ENCODE assay signal across 9 cellular contexts in the genomic region with DNA sequence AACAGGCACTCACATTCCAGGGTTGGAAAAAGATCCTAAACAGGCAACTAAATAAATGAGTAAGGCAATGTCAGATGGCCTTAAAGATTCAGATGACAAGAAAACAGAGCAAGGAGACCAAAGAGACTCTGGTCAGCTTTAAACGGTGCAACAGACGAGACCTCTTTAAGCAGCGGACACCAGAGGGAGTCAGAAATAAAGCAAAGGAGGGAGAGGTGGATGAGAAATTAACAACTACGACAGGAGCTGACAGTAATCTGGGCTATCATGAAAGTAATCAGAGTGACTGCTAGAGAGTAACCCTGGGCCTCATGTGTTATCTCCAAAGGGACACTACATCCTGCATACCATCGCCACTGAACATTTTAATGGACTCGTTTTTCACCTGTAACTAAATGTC. TPM values are rescaled to one million over a fixed set of nuclear protein-coding genes. Genes with fewer than 3 reads are reported as not detected.
DNase-seq lines count a peak whose midpoint lies in the region; ATAC-seq, FAIRE-seq and TF ChIP-seq lines count a peak whose summit lies in the region.
"Had no signal": no experiment of that assay in that cellular context is flagged by ENCODE, and none has a peak within 500 bp of the region (broad histone marks: within the 10 kb centered on the region; RNA-seq: fewer than 3 reads in every experiment).

No MANE protein-coding gene starts in this region.

- TF ChIP-seq CTCF in heart left ventricle (IDR thresholded peaks at IDR 0.05), result no peak
- no peak for TF ChIP-seq CTCF in adrenal gland (IDR thresholded peaks at IDR 0.05)
- TF ChIP-seq CTCF in HepG2 (CRISPR knock-in tag; IDR thresholded peaks at IDR 0.05), result no peak

- POLR2A ChIA-PET in HepG2 (lab: Yijun Ruan, JAX), result no interaction called here

- H3K4me2 ChIP-seq in HepG2 (ENCODE audit: low read depth, low read length), result peak overlapping the region; percentile 91

- H3K9me3 ChIP-seq in heart left ventricle (peaks cover 0 to 36% (median 2%) of the 10 kb centered on the region in 12 donors), adrenal gland (replicated peaks in 1 of 3) (no peaks in the 10 kb centered on the region), HepG2 (ENCODE audit: low read length) (peaks cover 33% of the 10 kb centered on the region)

- in situ Hi-C loops in HepG2 (cut with HindIII; ENCODE audit: extremely low pct_ligation_motif_present, low pct_unique_long_range_greater_than_20kb), result no loop called here

- CTCF ChIA-PET in HepG2 (lab: Yijun Ruan, JAX; ENCODE audit: low intra/inter-chr PET ratio, low total read pairs), result no interaction called here

- no peaks in the 10 kb centered on the region for H4K20me1 ChIP-seq in HepG2 (ENCODE audit: insufficient read depth, low read length)

- no peak overlapping the region for H2AFZ ChIP-seq in HepG2 (ENCODE audit: low read length)

- no peak for TF ChIP-seq EP300 in HepG2 (IDR thresholded peaks at IDR 0.05; ENCODE audit: low read depth in 2 of 2, low read length in 2 of 2)
- TF ChIP-seq EP300 in HepG2 (CRISPR knock-in tag; IDR thresholded peaks at IDR 0.05; ENCODE audit: borderline replicate concordance), result no peak

- 11 to 24% (median 16%) methylated on average over 6 of the region's 6 CpGs for WGBS in heart left ventricle, 4 donors
- 20 to 34% (median 27%) methylated on average over 6 of the region's 6 CpGs for WGBS in adrenal gland, 4 donors
- 16% methylated on average over 6 of the region's 6 CpGs for WGBS in HepG2 (ENCODE audit: low lambda C conversion rate)

- H3K27me3 ChIP-seq in heart left ventricle (no peaks in the 10 kb centered on the region), adrenal gland (no peaks in the 10 kb centered on the region), HepG2 (ENCODE audit: control insufficient read depth in 1 of 2, insufficient read depth in 2 of 2, low read length in 2 of 2) (no peaks in the 10 kb centered on the region; a peak in 1 of 5 replicates)

- ATAC-seq in heart left ventricle, result no peak
- no peak for ATAC-seq in left cardiac atrium
- ATAC-seq in HepG2, result peak; percentile 13
- ATAC-seq in GM21619 (IDR thresholded peaks at IDR 0.05; ENCODE audit: unreplicated experiment), result no peak

- intact Hi-C loops in heart left ventricle (cut with DNase I) (loop anchor here in 2 of 10 donors (2.0 to 5.0 kb wide), 2 partner anchors 32 to 36 kb away; partner anchors contain the start of gene ZNF549 (in 1 of the 2)), left cardiac atrium (cut with DNase I) (no loop called here), adrenal gland (cut with DNase I) (no loop called here), HepG2 (cut with micrococcal nuclease; ENCODE audit: unreplicated experiment) (no loop called here)

- H3K79me2 ChIP-seq in HepG2 (ENCODE audit: insufficient read depth, low read length), result peaks cover 23% of the 10 kb centered on the region

- H3K4me3 ChIP-seq in heart left ventricle, result peak overlapping the region; percentile 63 to 98 (median 82)
- peak overlapping the region in 3 of 4 donors; percentile 29 to 96 (median 87) for H3K4me3 ChIP-seq in adrenal gland
- H3K4me3 ChIP-seq in HepG2 (replicated peaks in 1 of 3; ENCODE audit: insufficient read depth in 1 of 3, low read depth in 2 of 3, low read length in 3 of 3), result peak overlapping the region; percentile 88 to 99 (median 94)

- BruUV-seq in HepG2 (replicated peaks; lab: Mats Ljungman, UMichigan), result no TSS peak

- DNase-seq in heart left ventricle (no peak), left cardiac atrium (no peak), adrenal gland (no peak), HepG2 (ENCODE audit: low spot score) (peak; percentile 18), DMS53 (lab: John Stamatoyannopoulos, UW) (no peak), SK-N-DZ (ENCODE audit: low spot score) (no peak), GM19238 (ENCODE audit: insufficient read length, low spot score) (no peak)

- TF ChIP-seq RAD21 in HepG2 (CRISPR knock-in tag; IDR thresholded peaks at IDR 0.05), result no peak

- FAIRE-seq in HepG2 (lab: Jason Lieb, UNC), result no peak
- FAIRE-seq: GM18507 had no signal

- H3K4me1 ChIP-seq in heart left ventricle, result peaks cover 5 to 42% (median 16%) of the 10 kb centered on the region in 12 donors
- peaks cover 4 to 16% of the 10 kb centered on the region in 2 donors for H3K4me1 ChIP-seq in adrenal gland (replicated peaks in 1 of 2)
- peaks cover 29% of the 10 kb centered on the region for H3K4me1 ChIP-seq in HepG2 (ENCODE audit: insufficient read depth, low read length)

- TF ChIP-seq POLR2A in heart left ventricle (IDR thresholded peaks at IDR 0.05) (no peak), adrenal gland (IDR thresholded peaks at IDR 0.05) (no peak), HepG2 (IDR thresholded peaks at IDR 0.05; ENCODE audit: insufficient read depth in 1 of 2, low read depth in 2 of 2, low read length in 2 of 2) (no peak)

- H3K9ac ChIP-seq in HepG2 (ENCODE audit: insufficient read depth, low read depth, low read length), result peak overlapping the region; percentile 85

- H3K36me3 ChIP-seq in heart left ventricle (peaks cover 2 to 33% (median 27%) of the 10 kb centered on the region in 9 donors), adrenal gland (replicated peaks in 1 of 2) (peaks cover 0 to 22% of the 10 kb centered on the region in 2 donors), HepG2 (replicated peaks in 1 of 2; ENCODE audit: control insufficient read depth in 1 of 2, insufficient read depth in 2 of 2, low read length in 2 of 2) (peaks cover 7 to 27% of the 10 kb centered on the region in 2 experiments; a peak in 4 of 5 replicates)

- H3K27ac ChIP-seq in heart left ventricle (peak overlapping the region in 11 of 12 donors; percentile 66 to 90 (median 79)), adrenal gland (peak overlapping the region in 1 of 5 donors; percentile 75), HepG2 (ENCODE audit: extremely low read length, insufficient read depth, low read length) (peak overlapping the region; percentile 54)

RNA-seq across cellular contexts. Expression of gene ZNF550, which starts 1.1 kb away (rescaled TPM):
- total RNA-seq in heart left ventricle, result 10 to 100 TPM in 1 of 9 donors, 1 to 10 TPM in 8; 3.6 to 10.1 (median 7.0) TPM
- 1 to 10 TPM; 4.2 to 4.8 TPM for polyA plus RNA-seq in heart left ventricle
- 1 to 10 TPM; 6.4 to 9.0 TPM for total RNA-seq in left cardiac atrium
- 10 to 100 TPM in 2 of 8 donors, 1 to 10 TPM in 6; 2.7 to 12.7 (median 6.9) TPM for total RNA-seq in adrenal gland
- 1 to 10 TPM; 3.4 to 9.1 (median 4.5) TPM for polyA plus RNA-seq in adrenal gland
- 8.0 and 8.6 TPM in 2 replicates for total RNA-seq in HepG2 (2016; rRNA removed; fragmentation: Illumina TruSeq; extraction: Trizol)
- 1.6 and 1.8 TPM in 2 replicates for total RNA-seq in HepG2 (2016; cell fraction: cytosol; rRNA removed; fragmentation: Illumina TruSeq; extraction: Trizol; ENCODE audit: low read depth)
- total RNA-seq in HepG2 (2016; cell fraction: insoluble cytoplasmic fraction; rRNA removed; fragmentation: Illumina TruSeq; extraction: Trizol), result 8.3 and 8.6 TPM in 2 replicates
- total RNA-seq in HepG2 (2016; cell fraction: membrane; rRNA removed; fragmentation: Illumina TruSeq; extraction: Trizol), result 3.0 and 3.6 TPM in 2 replicates
- 12.1 and 14.9 TPM in 2 replicates for total RNA-seq in HepG2 (2016; cell fraction: nucleus; rRNA removed; fragmentation: Illumina TruSeq; extraction: Trizol)
- 9.1 and 12.1 TPM in 2 replicates for polyA plus RNA-seq in HepG2 (2011; rRNA removed)
- 4.0 and 6.2 TPM in 2 replicates for polyA plus RNA-seq in HepG2 (2011; cell fraction: cytosol; rRNA removed)
- polyA plus RNA-seq in HepG2 (2011; cell fraction: nucleus; rRNA removed), result 13.3 and 16.1 TPM in 2 replicates
- polyA plus RNA-seq in HepG2 (2012), result 6.5 and 6.7 TPM in 2 replicates
- polyA plus RNA-seq in HepG2 (2016; cell fraction: cytosol; fragmentation: Illumina TruSeq; extraction: Trizol; ENCODE audit: low read depth), result 0.54 and 0.70 TPM in 2 replicates
- 4.8 and 5.2 TPM in 2 replicates for polyA plus RNA-seq in HepG2 (2016; cell fraction: insoluble cytoplasmic fraction; fragmentation: Illumina TruSeq; extraction: Trizol; ENCODE audit: low read depth)
- 1.4 and 1.6 TPM in 2 replicates for polyA plus RNA-seq in HepG2 (2016; cell fraction: membrane; fragmentation: Illumina TruSeq; extraction: Trizol; ENCODE audit: low read depth)
- 23.8 and 24.9 TPM in 2 replicates for polyA plus RNA-seq in HepG2 (2016; cell fraction: nucleus; fragmentation: Illumina TruSeq; extraction: Trizol; ENCODE audit: insufficient read depth, low read depth)
- 7.9 and 9.5 TPM in 2 replicates for polyA minus RNA-seq in HepG2 (2011; rRNA and poly(A)+ RNA removed; ENCODE audit: low replicate concordance)
- polyA minus RNA-seq in HepG2 (2011; cell fraction: cytosol; rRNA and poly(A)+ RNA removed), result 4.0 and 4.4 TPM in 2 replicates
- polyA minus RNA-seq in HepG2 (2011; cell fraction: nucleus; rRNA and poly(A)+ RNA removed), result 10.9 and 20.1 TPM in 2 replicates
- 7.0 and 9.5 TPM in 2 replicates for polyA plus RNA-seq in SK-N-DZ (2014; cell fraction: cytosol; rRNA removed)
- 12.0 and 26.7 TPM in 2 replicates for polyA plus RNA-seq in SK-N-DZ (2014; cell fraction: nucleus; rRNA removed)

RNA-seq across cellular contexts. Expression of gene ZNF416, which starts 20.2 kb away (rescaled TPM):
- total RNA-seq in heart left ventricle (1 to 10 TPM; 3.3 to 7.3 (median 5.1) TPM), left cardiac atrium (1 to 10 TPM; 4.6 to 5.5 TPM), adrenal gland (1 to 10 TPM; 2.1 to 6.1 (median 5.5) TPM), HepG2 (2016; rRNA removed; fragmentation: Illumina TruSeq; extraction: Trizol) (5.3 and 6.6 TPM in 2 replicates)
- polyA plus RNA-seq in heart left ventricle (1 to 10 TPM; 1.8 to 3.8 TPM), adrenal gland (1 to 10 TPM; 1.9 to 5.3 (median 2.3) TPM), HepG2 (2011; rRNA removed) (1.5 and 2.1 TPM in 2 replicates)
- 1.8 and 2.5 TPM in 2 replicates for total RNA-seq in HepG2 (2016; cell fraction: cytosol; rRNA removed; fragmentation: Illumina TruSeq; extraction: Trizol; ENCODE audit: low read depth)
- 5.3 and 5.9 TPM in 2 replicates for total RNA-seq in HepG2 (2016; cell fraction: insoluble cytoplasmic fraction; rRNA removed; fragmentation: Illumina TruSeq; extraction: Trizol)
- 5.2 and 5.4 TPM in 2 replicates for total RNA-seq in HepG2 (2016; cell fraction: membrane; rRNA removed; fragmentation: Illumina TruSeq; extraction: Trizol)
- 5.3 and 5.5 TPM in 2 replicates for total RNA-seq in HepG2 (2016; cell fraction: nucleus; rRNA removed; fragmentation: Illumina TruSeq; extraction: Trizol)
- 1.1 and 1.8 TPM in 2 replicates for polyA plus RNA-seq in HepG2 (2011; cell fraction: cytosol; rRNA removed)
- 1.8 and 2.1 TPM in 2 replicates for polyA plus RNA-seq in HepG2 (2011; cell fraction: nucleus; rRNA removed)
- 2.3 and 2.6 TPM in 2 replicates for polyA plus RNA-seq in HepG2 (2012)
- 0.57 and 0.66 TPM in 2 replicates for polyA plus RNA-seq in HepG2 (2016; cell fraction: cytosol; fragmentation: Illumina TruSeq; extraction: Trizol; ENCODE audit: low read depth)
- polyA plus RNA-seq in HepG2 (2016; cell fraction: insoluble cytoplasmic fraction; fragmentation: Illumina TruSeq; extraction: Trizol; ENCODE audit: low read depth), result 3.9 and 4.4 TPM in 2 replicates
- 1.4 and 1.5 TPM in 2 replicates for polyA plus RNA-seq in HepG2 (2016; cell fraction: membrane; fragmentation: Illumina TruSeq; extraction: Trizol; ENCODE audit: low read depth)
- polyA plus RNA-seq in HepG2 (2016; cell fraction: nucleus; fragmentation: Illumina TruSeq; extraction: Trizol; ENCODE audit: insufficient read depth, low read depth), result 3.2 and 3.5 TPM in 2 replicates
- polyA minus RNA-seq in HepG2 (2011; rRNA and poly(A)+ RNA removed; ENCODE audit: low replicate concordance), result 4.6 and 5.1 TPM in 2 replicates
- 2.1 and 2.2 TPM in 2 replicates for polyA minus RNA-seq in HepG2 (2011; cell fraction: cytosol; rRNA and poly(A)+ RNA removed)
- polyA minus RNA-seq in HepG2 (2011; cell fraction: nucleus; rRNA and poly(A)+ RNA removed), result 10.6 and 16.8 TPM in 2 replicates
- 1.5 and 2.7 TPM in 2 replicates for polyA plus RNA-seq in SK-N-DZ (2014; cell fraction: cytosol; rRNA removed)
- 2.4 and 4.0 TPM in 2 replicates for polyA plus RNA-seq in SK-N-DZ (2014; cell fraction: nucleus; rRNA removed)

RNA-seq across cellular contexts. Expression of gene ZIK1, which starts 25.4 kb away (rescaled TPM):
- total RNA-seq in heart left ventricle, result 1 to 10 TPM; 2.7 to 5.6 (median 4.4) TPM
- 1 to 10 TPM; 1.1 to 8.0 TPM for polyA plus RNA-seq in heart left ventricle
- total RNA-seq in left cardiac atrium, result 1 to 10 TPM; 4.1 to 5.2 TPM
- 1 to 10 TPM; 2.8 to 9.4 (median 5.4) TPM for total RNA-seq in adrenal gland
- polyA plus RNA-seq in adrenal gland, result 1 to 10 TPM; 1.5 to 4.0 (median 1.9) TPM
- total RNA-seq in HepG2 (2016; rRNA removed; fragmentation: Illumina TruSeq; extraction: Trizol), result 7.2 and 9.8 TPM in 2 replicates
- total RNA-seq in HepG2 (2016; cell fraction: cytosol; rRNA removed; fragmentation: Illumina TruSeq; extraction: Trizol; ENCODE audit: low read depth), result 1.5 and 1.7 TPM in 2 replicates
- total RNA-seq in HepG2 (2016; cell fraction: insoluble cytoplasmic fraction; rRNA removed; fragmentation: Illumina TruSeq; extraction: Trizol), result 7.8 and 9.8 TPM in 2 replicates
- 4.6 TPM in 2 replicates for total RNA-seq in HepG2 (2016; cell fraction: membrane; rRNA removed; fragmentation: Illumina TruSeq; extraction: Trizol)
- total RNA-seq in HepG2 (2016; cell fraction: nucleus; rRNA removed; fragmentation: Illumina TruSeq; extraction: Trizol), result 4.4 and 6.3 TPM in 2 replicates
- 1.9 and 2.1 TPM in 2 replicates for polyA plus RNA-seq in HepG2 (2011; rRNA removed)
- polyA plus RNA-seq in HepG2 (2011; cell fraction: cytosol; rRNA removed), result 2.0 and 2.2 TPM in 2 replicates
- polyA plus RNA-seq in HepG2 (2011; cell fraction: nucleus; rRNA removed), result 2.2 and 3.0 TPM in 2 replicates
- 1.4 and 2.4 TPM in 2 replicates for polyA plus RNA-seq in HepG2 (2012)
- polyA plus RNA-seq in HepG2 (2016; cell fraction: cytosol; fragmentation: Illumina TruSeq; extraction: Trizol; ENCODE audit: low read depth), result 0.50 and 0.66 TPM in 2 replicates
- 5.6 and 6.4 TPM in 2 replicates for polyA plus RNA-seq in HepG2 (2016; cell fraction: insoluble cytoplasmic fraction; fragmentation: Illumina TruSeq; extraction: Trizol; ENCODE audit: low read depth)
- polyA plus RNA-seq in HepG2 (2016; cell fraction: membrane; fragmentation: Illumina TruSeq; extraction: Trizol; ENCODE audit: low read depth), result 1.9 and 2.1 TPM in 2 replicates
- 4.4 and 4.7 TPM in 2 replicates for polyA plus RNA-seq in HepG2 (2016; cell fraction: nucleus; fragmentation: Illumina TruSeq; extraction: Trizol; ENCODE audit: insufficient read depth, low read depth)
- 2.2 TPM in 1 of 2 replicates, not detected in the other for polyA minus RNA-seq in HepG2 (2011; rRNA and poly(A)+ RNA removed; ENCODE audit: low replicate concordance)
- 0.88 and 2.3 TPM in 2 replicates for polyA minus RNA-seq in HepG2 (2011; cell fraction: cytosol; rRNA and poly(A)+ RNA removed)
- 4.1 and 4.2 TPM in 2 replicates for polyA minus RNA-seq in HepG2 (2011; cell fraction: nucleus; rRNA and poly(A)+ RNA removed)
- 11.9 and 13.8 TPM in 2 replicates for polyA plus RNA-seq in SK-N-DZ (2014; cell fraction: cytosol; rRNA removed)
- polyA plus RNA-seq in SK-N-DZ (2014; cell fraction: nucleus; rRNA removed), result 11.5 and 11.8 TPM in 2 replicates

RNA-seq across cellular contexts. Expression of gene ZNF549, which starts 31.4 kb away (rescaled TPM):
- total RNA-seq in heart left ventricle (1 to 10 TPM; 2.5 to 5.2 (median 3.7) TPM), left cardiac atrium (1 to 10 TPM; 3.4 to 4.4 TPM), adrenal gland (1 to 10 TPM; 2.7 to 7.5 (median 5.8) TPM), HepG2 (2016; rRNA removed; fragmentation: Illumina TruSeq; extraction: Trizol) (6.4 and 8.8 TPM in 2 replicates)
- polyA plus RNA-seq in heart left ventricle (1 to 10 TPM; 2.6 to 3.3 TPM), adrenal gland (1 to 10 TPM; 2.8 to 5.1 (median 2.8) TPM), HepG2 (2011; rRNA removed) (2.8 and 2.9 TPM in 2 replicates)
- total RNA-seq in HepG2 (2016; cell fraction: cytosol; rRNA removed; fragmentation: Illumina TruSeq; extraction: Trizol; ENCODE audit: low read depth), result 0.40 and 0.88 TPM in 2 replicates
- total RNA-seq in HepG2 (2016; cell fraction: insoluble cytoplasmic fraction; rRNA removed; fragmentation: Illumina TruSeq; extraction: Trizol), result 6.1 and 8.5 TPM in 2 replicates
- total RNA-seq in HepG2 (2016; cell fraction: membrane; rRNA removed; fragmentation: Illumina TruSeq; extraction: Trizol), result 3.1 and 3.7 TPM in 2 replicates
- total RNA-seq in HepG2 (2016; cell fraction: nucleus; rRNA removed; fragmentation: Illumina TruSeq; extraction: Trizol), result 5.1 and 5.4 TPM in 2 replicates
- polyA plus RNA-seq in HepG2 (2011; cell fraction: cytosol; rRNA removed), result 1.4 and 2.3 TPM in 2 replicates
- 2.0 and 3.0 TPM in 2 replicates for polyA plus RNA-seq in HepG2 (2011; cell fraction: nucleus; rRNA removed)
- polyA plus RNA-seq in HepG2 (2012), result 2.7 and 3.1 TPM in 2 replicates
- 0.15 and 0.24 TPM in 2 replicates for polyA plus RNA-seq in HepG2 (2016; cell fraction: cytosol; fragmentation: Illumina TruSeq; extraction: Trizol; ENCODE audit: low read depth)
- polyA plus RNA-seq in HepG2 (2016; cell fraction: insoluble cytoplasmic fraction; fragmentation: Illumina TruSeq; extraction: Trizol; ENCODE audit: low read depth), result 3.9 TPM in 2 replicates
- 0.61 and 0.85 TPM in 2 replicates for polyA plus RNA-seq in HepG2 (2016; cell fraction: membrane; fragmentation: Illumina TruSeq; extraction: Trizol; ENCODE audit: low read depth)
- polyA plus RNA-seq in HepG2 (2016; cell fraction: nucleus; fragmentation: Illumina TruSeq; extraction: Trizol; ENCODE audit: insufficient read depth, low read depth), result 7.6 and 8.6 TPM in 2 replicates
- polyA minus RNA-seq in HepG2 (2011; rRNA and poly(A)+ RNA removed; ENCODE audit: low replicate concordance), result 2.6 TPM in 1 of 2 replicates, not detected in the other
- 2.9 and 3.6 TPM in 2 replicates for polyA minus RNA-seq in HepG2 (2011; cell fraction: cytosol; rRNA and poly(A)+ RNA removed)
- 6.6 and 9.2 TPM in 2 replicates for polyA minus RNA-seq in HepG2 (2011; cell fraction: nucleus; rRNA and poly(A)+ RNA removed)
- polyA plus RNA-seq in SK-N-DZ (2014; cell fraction: cytosol; rRNA removed), result 3.2 and 4.0 TPM in 2 replicates
- 3.2 and 5.8 TPM in 2 replicates for polyA plus RNA-seq in SK-N-DZ (2014; cell fraction: nucleus; rRNA removed)

RNA-seq across cellular contexts. Expression of gene ZNF530, which starts 41.2 kb away (rescaled TPM):
- total RNA-seq in heart left ventricle (1 to 10 TPM; 2.7 to 7.5 (median 3.9) TPM), left cardiac atrium (1 to 10 TPM; 3.7 to 5.3 TPM), adrenal gland (1 to 10 TPM; 1.2 to 5.5 (median 2.8) TPM), HepG2 (2016; rRNA removed; fragmentation: Illumina TruSeq; extraction: Trizol) (7.5 and 7.8 TPM in 2 replicates)
- polyA plus RNA-seq in heart left ventricle (1 to 10 TPM; 4.9 to 8.7 TPM), adrenal gland (1 to 10 TPM; 1.4 to 2.0 (median 1.9) TPM), HepG2 (2011; rRNA removed) (1.1 and 1.6 TPM in 2 replicates)
- 1.1 and 2.2 TPM in 2 replicates for total RNA-seq in HepG2 (2016; cell fraction: cytosol; rRNA removed; fragmentation: Illumina TruSeq; extraction: Trizol; ENCODE audit: low read depth)
- 6.9 and 8.6 TPM in 2 replicates for total RNA-seq in HepG2 (2016; cell fraction: insoluble cytoplasmic fraction; rRNA removed; fragmentation: Illumina TruSeq; extraction: Trizol)
- 4.6 and 5.1 TPM in 2 replicates for total RNA-seq in HepG2 (2016; cell fraction: membrane; rRNA removed; fragmentation: Illumina TruSeq; extraction: Trizol)
- 4.7 and 5.7 TPM in 2 replicates for total RNA-seq in HepG2 (2016; cell fraction: nucleus; rRNA removed; fragmentation: Illumina TruSeq; extraction: Trizol)
- polyA plus RNA-seq in HepG2 (2011; cell fraction: cytosol; rRNA removed), result 0.99 TPM in 2 replicates
- 1.4 and 1.5 TPM in 2 replicates for polyA plus RNA-seq in HepG2 (2011; cell fraction: nucleus; rRNA removed)
- 0.95 and 1.4 TPM in 2 replicates for polyA plus RNA-seq in HepG2 (2012)
- polyA plus RNA-seq in HepG2 (2016; cell fraction: cytosol; fragmentation: Illumina TruSeq; extraction: Trizol; ENCODE audit: low read depth), result 0.97 and 1.1 TPM in 2 replicates
- polyA plus RNA-seq in HepG2 (2016; cell fraction: insoluble cytoplasmic fraction; fragmentation: Illumina TruSeq; extraction: Trizol; ENCODE audit: low read depth), result 3.3 and 3.7 TPM in 2 replicates
- polyA plus RNA-seq in HepG2 (2016; cell fraction: membrane; fragmentation: Illumina TruSeq; extraction: Trizol; ENCODE audit: low read depth), result 1.5 and 2.6 TPM in 2 replicates
- polyA plus RNA-seq in HepG2 (2016; cell fraction: nucleus; fragmentation: Illumina TruSeq; extraction: Trizol; ENCODE audit: insufficient read depth, low read depth), result 7.8 and 9.6 TPM in 2 replicates
- polyA minus RNA-seq in HepG2 (2011; rRNA and poly(A)+ RNA removed; ENCODE audit: low replicate concordance), result 4.0 and 4.5 TPM in 2 replicates
- polyA minus RNA-seq in HepG2 (2011; cell fraction: cytosol; rRNA and poly(A)+ RNA removed), result 0.97 and 1.4 TPM in 2 replicates
- 3.1 and 3.7 TPM in 2 replicates for polyA minus RNA-seq in HepG2 (2011; cell fraction: nucleus; rRNA and poly(A)+ RNA removed)
- polyA plus RNA-seq in SK-N-DZ (2014; cell fraction: cytosol; rRNA removed), result 6.2 and 7.0 TPM in 2 replicates
- polyA plus RNA-seq in SK-N-DZ (2014; cell fraction: nucleus; rRNA removed), result 2.3 and 4.1 TPM in 2 replicates
